6 cellular contexts compared by ENCODE assay signal in the genomic region with DNA sequence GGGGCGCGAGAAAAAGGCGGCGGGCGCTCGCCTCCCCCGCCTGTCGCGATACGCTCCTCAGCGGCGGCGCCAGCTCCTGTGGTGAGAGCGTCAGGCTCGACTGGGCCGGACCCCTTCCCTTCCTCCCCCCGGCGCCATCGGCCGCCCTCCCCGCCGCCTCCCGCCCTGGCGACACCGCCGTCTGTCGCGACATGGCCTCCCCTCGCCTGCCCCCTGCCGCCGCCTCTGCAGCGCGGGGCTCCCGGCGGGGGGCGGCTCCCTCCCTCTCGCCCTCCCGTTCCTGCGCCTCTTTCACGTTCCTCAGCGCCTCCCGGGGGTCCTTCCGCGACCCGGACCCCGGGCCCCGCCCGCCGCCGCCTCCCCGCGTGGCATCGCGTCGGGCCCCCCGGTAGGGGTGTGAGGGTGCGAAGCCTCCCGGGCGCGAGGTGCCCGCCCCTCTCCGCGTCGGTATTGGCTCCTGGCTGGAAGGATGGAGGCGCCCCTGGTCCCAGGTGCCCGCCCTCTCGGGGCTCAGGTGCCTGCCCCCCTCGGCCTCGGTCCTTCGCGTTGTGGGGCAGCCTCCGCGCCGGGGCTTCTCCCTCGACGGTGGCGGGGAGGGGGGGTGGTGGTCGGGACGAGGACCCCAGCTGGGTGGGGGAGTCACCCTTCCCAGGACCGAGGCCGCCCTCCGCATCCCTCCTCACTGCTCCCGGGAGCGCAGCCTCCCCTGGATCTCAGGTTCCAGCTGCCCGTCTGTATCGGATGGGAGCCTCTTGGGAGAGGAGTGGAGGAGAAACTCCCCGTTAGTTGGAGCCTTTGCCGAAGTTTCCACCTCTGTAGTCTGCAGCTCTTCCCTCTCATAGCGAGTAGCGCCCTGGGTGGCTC. TPM values are rescaled to one million over a fixed set of nuclear protein-coding genes. Genes with fewer than 3 reads are reported as not detected.
DNase-seq lines count a peak whose midpoint lies in the region; ATAC-seq, FAIRE-seq and TF ChIP-seq lines count a peak whose summit lies in the region.

No MANE protein-coding gene starts in this region.

- peaks cover 52% of the 10 kb centered on the region for H3K4me1 Mint-ChIP-seq in activated CD4-positive, alpha-beta memory T cell treated with anti-CD3 and anti-CD28 coated beads for 36 hours (ENCODE audit: low read depth)

- TF ChIP-seq EP300 in transverse colon (IDR thresholded peaks at IDR 0.05; ENCODE audit: low read depth) = no peak

- peak overlapping the region; percentile 87 for H3K27ac Mint-ChIP-seq in activated CD4-positive, alpha-beta memory T cell treated with anti-CD3 and anti-CD28 coated beads for 36 hours

- no peaks in the 10 kb centered on the region for H3K27me3 Mint-ChIP-seq in activated CD4-positive, alpha-beta memory T cell treated with anti-CD3 and anti-CD28 coated beads for 36 hours

- peak overlapping the region; percentile 65 for H3K9ac ChIP-seq in iPS-15b (ENCODE audit: low read depth, low read length)

- in situ Hi-C loops in transverse colon (cut with MboI; ENCODE audit: low pct_ligation_motif_present in 1 of 4, low pct_unique_long_range_greater_than_20kb in 1 of 4, low sequenced_read_pairs in 3 of 4) = no loop called here

- H3K4me3 Mint-ChIP-seq in activated CD4-positive, alpha-beta memory T cell treated with anti-CD3 and anti-CD28 coated beads for 36 hours = peak overlapping the region; percentile 86

- TF ChIP-seq CTCF in transverse colon (IDR thresholded peaks at IDR 0.05) = peak in 2 of 5 experiments; percentile 7 to 16

- CTCF ChIA-PET in activated CD4-positive, alpha-beta memory T cell treated with anti-CD3 and anti-CD28 coated beads for 36 hours (lab: Charles Lee) = interaction anchor here (1.1 to 1.6 kb wide), 3 partner anchors 22 to 51 kb away, joined by 3 to 9 read pairs (median 5); partner anchors contain the start of genes MBOAT7, PRPF31 and TFPT

- POLR2A ChIA-PET in activated CD4-positive, alpha-beta memory T cell treated with anti-CD3 and anti-CD28 coated beads for 36 hours (lab: Charles Lee) = interaction anchor here (0.6 to 3.0 kb wide), 8 partner anchors 17 to 271 kb away, joined by 3 to 17 read pairs (median 8); partner anchors contain the start of genes LENG1, MBOAT7, MYADM and PRPF31

- no peak for TF ChIP-seq POLR2A in GM12891 (IDR thresholded peaks at IDR 0.05; ENCODE audit: low read depth, low read length)
- no peak for TF ChIP-seq POLR2A in transverse colon (IDR thresholded peaks at IDR 0.05)

- H3K9me3 Mint-ChIP-seq in activated CD4-positive, alpha-beta memory T cell treated with anti-CD3 and anti-CD28 coated beads for 36 hours = no peaks in the 10 kb centered on the region

- no peak for ATAC-seq in HG02623 (IDR thresholded peaks at IDR 0.05; ENCODE audit: unreplicated experiment)

- peaks cover 7% of the 10 kb centered on the region for H3K4me1 ChIP-seq in iPS-15b (ENCODE audit: control insufficient read depth, insufficient read depth, low read length)
- H3K4me1 ChIP-seq in transverse colon = peaks cover 17 to 42% (median 31%) of the 10 kb centered on the region in 4 donors

- H3K4me3 ChIP-seq in iPS-15b (ENCODE audit: low read depth, low read length) (peak overlapping the region; percentile 72), transverse colon (peak overlapping the region; percentile 99 to 100 (median 100))

- H3K27ac ChIP-seq in transverse colon = peak overlapping the region; percentile 88 to 99 (median 94)

- H3K36me3 Mint-ChIP-seq in activated CD4-positive, alpha-beta memory T cell treated with anti-CD3 and anti-CD28 coated beads for 36 hours = peaks cover 5% of the 10 kb centered on the region

- no peak for FAIRE-seq in GM12891 (lab: Jason Lieb, UNC)

- WGBS in transverse colon (ENCODE audit: low coverage in 1 of 2), 2 donors = 3% methylated on average over 40 of the region's 90 CpGs; no CpG with 5 or more reads in 1 of the 2 donors

- H3K27me3 ChIP-seq in iPS-15b (ENCODE audit: control insufficient read depth, insufficient read depth, low read length) (no peaks in the 10 kb centered on the region), transverse colon (no peaks in the 10 kb centered on the region)

- DNase-seq in GM12891 (ENCODE audit: insufficient read length, low spot score) = peak; percentile 59
- peak; percentile 48 for DNase-seq in activated CD4-positive, alpha-beta memory T cell treated with anti-CD3 and anti-CD28 coated beads for 36 hours
- DNase-seq in transverse colon = peak; percentile 43
- no peak for DNase-seq in NK-92 treated with Interleukin-12 subunit alpha and Interleukin-12 subunit beta, amount 100 ng/mL, for 24 hours (lab: John Stamatoyannopoulos, UW)

- intact Hi-C loops in activated CD4-positive, alpha-beta memory T cell treated with anti-CD3 and anti-CD28 coated beads for 36 hours (cut with micrococcal nuclease) = loop anchor here (1.0 kb wide), 6 partner anchors 21 to 269 kb away; partner anchors contain the start of genes LENG1, NDUFA3, PRPF31 and TFPT
- intact Hi-C loops in transverse colon (cut with DNase I; ENCODE audit: low total_unique reads) = no loop called here

- H3K9me3 ChIP-seq in iPS-15b (ENCODE audit: control insufficient read depth, insufficient read depth, low read length) = no peaks in the 10 kb centered on the region
- no peaks in the 10 kb centered on the region for H3K9me3 ChIP-seq in transverse colon

- H3K36me3 ChIP-seq in iPS-15b (ENCODE audit: control insufficient read depth, insufficient read depth, low read length) (peaks cover 21% of the 10 kb centered on the region), transverse colon (peaks cover 0 to 8% (median 3%) of the 10 kb centered on the region in 4 donors)

TF ChIP-seq in GM12891, 5 proteins besides CTCF, POLR2A, EP300 and RAD21:
- TF ChIP-seq TAF1 (IDR thresholded peaks at IDR 0.05; ENCODE audit: low read depth, low read length) = 0 out of 2 replicates have a peak, but pooled peaks have one; percentile 4
- TF ChIP-seq PAX5 (IDR thresholded peaks at IDR 0.05; ENCODE audit: insufficient read depth, low read length, severe bottlenecking) = no peak
- TF ChIP-seq SPI1 (IDR thresholded peaks at IDR 0.05; ENCODE audit: low read depth, low read length) = no peak
- TF ChIP-seq POU2F2 (IDR thresholded peaks at IDR 0.05; ENCODE audit: low read depth, low read length) = no peak
- 0 out of 2 replicates have a peak, but pooled peaks have one; percentile 3 for TF ChIP-seq POLR2AphosphoS5 (IDR thresholded peaks at IDR 0.05; ENCODE audit: low read depth, low read length)

RNA-seq across cellular contexts. Expression of gene CNOT3, which starts 0.6 kb away (rescaled TPM):
- polyA plus RNA-seq in GM12891 (2012; ENCODE audit: low read depth, missing spikeins) = 24.1 TPM
- total RNA-seq in activated CD4-positive, alpha-beta memory T cell treated with anti-CD3 and anti-CD28 coated beads for 36 hours = 10 to 100 TPM; 54.6 to 58.7 TPM
- total RNA-seq in transverse colon = 10 to 100 TPM; 28.1 to 85.7 (median 32.1) TPM

RNA-seq across cellular contexts. Expression of gene LENG1, which starts 21.4 kb away (rescaled TPM):
- 5.9 TPM for polyA plus RNA-seq in GM12891 (2012; ENCODE audit: low read depth, missing spikeins)
- 1 to 10 TPM; 4.7 to 5.3 TPM for total RNA-seq in activated CD4-positive, alpha-beta memory T cell treated with anti-CD3 and anti-CD28 coated beads for 36 hours
- 10 to 100 TPM in 1 of 4 donors, 1 to 10 TPM in 3; 3.4 to 11.1 (median 5.8) TPM for total RNA-seq in transverse colon

RNA-seq across cellular contexts. Expression of gene PRPF31, which starts 22.6 kb away (rescaled TPM):
- 68.6 TPM for polyA plus RNA-seq in GM12891 (2012; ENCODE audit: low read depth, missing spikeins)
- 10 to 100 TPM; 74.4 to 74.6 TPM for total RNA-seq in activated CD4-positive, alpha-beta memory T cell treated with anti-CD3 and anti-CD28 coated beads for 36 hours
- total RNA-seq in transverse colon = 10 to 100 TPM; 24.7 to 50.5 (median 34.9) TPM

RNA-seq across cellular contexts. Expression of gene TFPT, which starts 22.7 kb away (rescaled TPM):
- polyA plus RNA-seq in GM12891 (2012; ENCODE audit: low read depth, missing spikeins) = 38.2 TPM
- total RNA-seq in activated CD4-positive, alpha-beta memory T cell treated with anti-CD3 and anti-CD28 coated beads for 36 hours = 10 to 100 TPM; 27.1 to 31.6 TPM
- total RNA-seq in transverse colon = 10 to 100 TPM in 3 of 4 donors, 1 to 10 TPM in 1; 9.8 to 25.8 (median 14.0) TPM

RNA-seq across cellular contexts. Expression of gene TMC4, which starts 34.8 kb away (rescaled TPM):
- polyA plus RNA-seq in GM12891 (2012; ENCODE audit: low read depth, missing spikeins) = 0.68 TPM
- under 1 TPM; 0.26 to 0.27 TPM for total RNA-seq in activated CD4-positive, alpha-beta memory T cell treated with anti-CD3 and anti-CD28 coated beads for 36 hours
- total RNA-seq in transverse colon = 100 to 1,000 TPM in 3 of 4 donors, 10 to 100 TPM in 1; 91.5 to 386 (median 180) TPM
